Comparison of ENCODE assay signal across 18 cellular contexts in genomic region chr11:2169626-2170570, GRCh38. TPM values are rescaled to one million over a fixed set of nuclear protein-coding genes. Genes with fewer than 3 reads are reported as not detected.
DNase-seq lines count a peak whose midpoint lies in the region; ATAC-seq, FAIRE-seq and TF ChIP-seq lines count a peak whose summit lies in the region.
"Had no signal": no experiment of that assay in that cellular context is flagged by ENCODE, and none has a peak within 500 bp of the region (broad histone marks: within the 10 kb centered on the region; RNA-seq: fewer than 3 reads in every experiment).

No MANE protein-coding gene starts in this region.

- H4K20me1 ChIP-seq in HCT116 (ENCODE audit: insufficient read depth) (no peaks in the 10 kb centered on the region), K562 (replicated peaks; ENCODE audit: control insufficient read depth, insufficient read depth, low read length) (peaks cover 7% of the 10 kb centered on the region)

- BruUV-seq in HCT116 (replicated peaks; lab: Mats Ljungman, UMichigan) (no TSS peak), K562 (replicated peaks; lab: Mats Ljungman, UMichigan) (no TSS peak)

- DNase-seq in NCI-H82 (lab: John Stamatoyannopoulos, UW) (peak; percentile 22), NCI-H82 treated with DMSO at 0.1 percent for 48 hours (lab: John Stamatoyannopoulos, UW; ENCODE audit: unreplicated experiment) (no peak), HCT116 (ENCODE audit: low read depth, low spot score) (no peak), K562 (ENCODE audit: extremely low read depth in 1 of 4, low spot score in 3 of 4) (no peak), NOMO-1 (lab: John Stamatoyannopoulos, UW; ENCODE audit: unreplicated experiment in 2 of 2) (no peak), NCI-H1417 treated with DMSO at 0.1 percent for 48 hours (lab: John Stamatoyannopoulos, UW) (no peak), lower lobe of right lung (no peak)
- DNase-seq: 8988T; AML-193; CD4-positive, alpha-beta memory T cell; DND-41; GDM1; IMR-90; KG1 had no signal

- H3K27me3 ChIP-seq in HCT116 (ENCODE audit: insufficient read depth, low read length) (no peaks in the 10 kb centered on the region), K562 (ENCODE audit: control insufficient read depth in 2 of 2, insufficient read depth in 2 of 2, low read length in 2 of 2) (peaks cover 3 to 57% of the 10 kb centered on the region in 2 experiments; a peak in 4 of 5 replicates), lower lobe of right lung (ENCODE audit: low read depth) (peaks cover 51% of the 10 kb centered on the region)

- no peak for TF ChIP-seq CTCF in HCT116 (IDR thresholded peaks at IDR 0.05 in 2 of 3, conservative IDR thresholded peaks at IDR 0.05 in 1 of 3; ENCODE audit: borderline replicate concordance in 1 of 3, insufficient read depth in 1 of 3, low read depth in 2 of 3, low read length in 2 of 3)
- no peak for TF ChIP-seq CTCF in K562 (IDR thresholded peaks at IDR 0.05 in 2 of 3, conservative IDR thresholded peaks at IDR 0.05 in 1 of 3; ENCODE audit: insufficient read depth in 2 of 3, low read depth in 1 of 3, low read length in 3 of 3)
- no peak for TF ChIP-seq CTCF in lower lobe of right lung (IDR thresholded peaks at IDR 0.05)

- ATAC-seq in HCT116 (no peak), K562 (no peak), lower lobe of right lung (no peak)

- H3K4me3 ChIP-seq in HCT116 (replicated peaks in 1 of 2; ENCODE audit: low read depth in 1 of 2, low read length in 2 of 2) (no peak overlapping the region), K562 (no peak overlapping the region), lower lobe of right lung (no peak overlapping the region)

- 14% methylated on average over 35 of the region's 45 CpGs for WGBS in K562 (ENCODE audit: insufficient coverage, low coverage, missing lambda C conversion rate)

- in situ Hi-C loops in K562 (cut with MboI): no loop called here

- TF ChIP-seq POLR2A in HCT116 (IDR thresholded peaks at IDR 0.05; ENCODE audit: borderline replicate concordance, extremely low read depth, insufficient read depth, insufficient read length) (no peak), K562 (conservative IDR thresholded peaks at IDR 0.05) (no peak)

- CTCF ChIA-PET in HCT116 (lab: Charles Lee): interaction anchor here (1.0 to 1.6 kb wide), 4 partner anchors 9 to 251 kb away, joined by 3 to 5 read pairs (median 4); no protein-coding TSS in a partner anchor
- CTCF ChIA-PET in K562 (lab: Yijun Ruan, JAX; ENCODE audit: low intra/inter-chr PET ratio): no interaction called here

- peaks cover 2 to 21% of the 10 kb centered on the region in 2 experiments; a peak in 3 of 4 replicates for H3K4me1 ChIP-seq in HCT116 (ENCODE audit: control insufficient read depth in 1 of 2, insufficient read depth in 2 of 2, low read length in 2 of 2)
- peaks cover 0 to 52% of the 10 kb centered on the region in 2 experiments; a peak in 2 of 5 replicates for H3K4me1 ChIP-seq in K562 (replicated peaks in 1 of 2; ENCODE audit: control insufficient read depth in 2 of 2, insufficient read depth in 2 of 2, low read length in 2 of 2)
- H3K4me1 ChIP-seq in lower lobe of right lung: peaks cover 8% of the 10 kb centered on the region

- RAD21 ChIA-PET in HCT116 (lab: Charles Lee; ENCODE audit: low non-redundant PET in 1 of 2, low total read pairs in 2 of 2, uncharacterized antibody in 2 of 2, unreplicated experiment in 2 of 2): no interaction called here

- FAIRE-seq in K562 (lab: Jason Lieb, UNC): no peak
- FAIRE-seq: GM12892, GM19239, H54 had no signal

- H3K9me3 ChIP-seq in HCT116 (ENCODE audit: control insufficient read depth in 1 of 2, insufficient read depth in 1 of 2, low read depth in 1 of 2, low read length in 2 of 2) (no peaks in the 10 kb centered on the region), K562 (replicated peaks; ENCODE audit: control insufficient read depth, insufficient read depth, low read depth, low read length) (no peaks in the 10 kb centered on the region), lower lobe of right lung (no peaks in the 10 kb centered on the region)

- H3K36me3 ChIP-seq in HCT116 (ENCODE audit: control insufficient read depth in 1 of 2, insufficient read depth in 2 of 2, low read length in 2 of 2) (no peaks in the 10 kb centered on the region), K562 (ENCODE audit: control insufficient read depth, insufficient read depth, low read length) (no peaks in the 10 kb centered on the region), lower lobe of right lung (no peaks in the 10 kb centered on the region)

- H3K27ac ChIP-seq in HCT116 (ENCODE audit: low read depth, low read length): no peak overlapping the region
- H3K27ac ChIP-seq in K562 (ENCODE audit: extremely low read depth, low read depth, low read length): no peak overlapping the region
- no peak overlapping the region for H3K27ac ChIP-seq in lower lobe of right lung
- H3K27ac ChIP-seq: C4-2B had no signal

- H2AFZ ChIP-seq in HCT116 (ENCODE audit: low read depth, low read length, poor library complexity, severe bottlenecking) (no peak overlapping the region), K562 (ENCODE audit: low read depth, low read length) (no peak overlapping the region)

- no peaks in the 10 kb centered on the region for H3K9me1 ChIP-seq in K562 (ENCODE audit: control insufficient read depth, insufficient read depth, low read length)

- H3K79me2 ChIP-seq in HCT116 (ENCODE audit: insufficient read depth, low read length): no peaks in the 10 kb centered on the region
- no peaks in the 10 kb centered on the region for H3K79me2 ChIP-seq in K562 (ENCODE audit: control insufficient read depth, insufficient read depth, low read length)

- POLR2A ChIA-PET in HCT116 (lab: Charles Lee): no interaction called here
- POLR2A ChIA-PET in K562 (lab: Yijun Ruan, JAX): interaction anchor here (0.6 to 0.7 kb wide), 3 partner anchors 11 to 744 kb away, joined by 3 read pairs; no protein-coding TSS in a partner anchor

- H3K9ac ChIP-seq in HCT116 (ENCODE audit: low read length) (no peak overlapping the region), K562 (ENCODE audit: insufficient read depth in 1 of 2, low read depth in 2 of 2, low read length in 2 of 2) (no peak overlapping the region)

- peak overlapping the region; percentile 47; the same call in 1 of the 2 replicates for H3K4me2 ChIP-seq in HCT116 (ENCODE audit: low read length)
- no peak overlapping the region for H3K4me2 ChIP-seq in K562 (ENCODE audit: insufficient read depth, low read length)

- intact Hi-C loops in HCT116 (cut with micrococcal nuclease): no loop called here
- intact Hi-C loops in K562 (cut with micrococcal nuclease): no loop called here
- intact Hi-C loops in lower lobe of right lung (cut with DNase I): no loop called here

- no peaks in the 10 kb centered on the region for H3K9me2 ChIP-seq in HCT116 (ENCODE audit: insufficient read depth)

- TF ChIP-seq EP300 in K562 (IDR thresholded peaks at IDR 0.05; ENCODE audit: low read length): no peak

- TF ChIP-seq RAD21 in HCT116 (IDR thresholded peaks at IDR 0.05; ENCODE audit: low read depth) (no peak), K562 (CRISPR knock-in tag; conservative IDR thresholded peaks at IDR 0.05 in 1 of 2, IDR thresholded peaks at IDR 0.05 in 1 of 2) (no peak)

RNA-seq across cellular contexts. Expression of gene TH, which starts 1.7 kb away (rescaled TPM):
- not detected for total RNA-seq in HCT116 (2021; ENCODE audit: unreplicated experiment)
- 0.31 TPM in 1 of 2 replicates, not detected in the other for polyA plus RNA-seq in HCT116 (2012)
- total RNA-seq in K562 (2011; cell fraction: chromatin; rRNA removed; ENCODE audit: low replicate concordance): not detected in 2 replicates
- not detected in 2 replicates for total RNA-seq in K562 (2011; cell fraction: nucleolus; rRNA removed)
- not detected in 2 replicates for total RNA-seq in K562 (2011; cell fraction: nucleoplasm; rRNA removed)
- not detected in 2 replicates for total RNA-seq in K562 (2014; rRNA removed)
- total RNA-seq in K562 (2014; rRNA removed; fragmentation: Illumina TruSeq; extraction: Trizol): not detected in 2 replicates
- not detected in 2 replicates for total RNA-seq in K562 (2015; rRNA removed; fragmentation: Illumina TruSeq; extraction: Trizol)
- total RNA-seq in K562 (2021): not detected in 2 replicates
- not detected in 2 replicates for polyA plus RNA-seq in K562 (2011; rRNA removed)
- polyA plus RNA-seq in K562 (2011; cell fraction: cytosol; rRNA removed): 0.06 TPM in 1 of 2 replicates, not detected in the other
- polyA plus RNA-seq in K562 (2011; cell fraction: nucleus; rRNA removed): not detected in 2 replicates
- polyA plus RNA-seq in K562 (2012): not detected in 2 replicates
- not detected in 2 replicates for polyA plus RNA-seq in K562 (2014; fragmentation: Illumina TruSeq; extraction: Trizol)
- polyA plus RNA-seq in K562 (2014; fragmentation: Nextera tagmentation; extraction: Ambion mirVana): not detected
- polyA plus RNA-seq in K562 (2014; rRNA removed): not detected in 2 replicates
- polyA minus RNA-seq in K562 (2011; rRNA and poly(A)+ RNA removed): not detected in 2 replicates
- not detected in 2 replicates for polyA minus RNA-seq in K562 (2011; cell fraction: cytosol; rRNA and poly(A)+ RNA removed)
- not detected in 2 replicates for polyA minus RNA-seq in K562 (2011; cell fraction: nucleus; rRNA and poly(A)+ RNA removed)
- total RNA-seq in lower lobe of right lung: not detected
- total RNA-seq: CD4-positive, alpha-beta memory T cell; IMR-90 had no signal
- polyA plus RNA-seq: CD4-positive, alpha-beta memory T cell had no signal

RNA-seq across cellular contexts. Expression of gene INS, which starts 8.9 kb away (rescaled TPM):
- total RNA-seq in HCT116 (2021; ENCODE audit: unreplicated experiment) (0.44 TPM), K562 (2014; rRNA removed) (not detected in 2 replicates), K562 (2014; rRNA removed; fragmentation: Illumina TruSeq; extraction: Trizol) (not detected in 2 replicates), K562 (2015; rRNA removed; fragmentation: Illumina TruSeq; extraction: Trizol) (not detected in 2 replicates), K562 (2021) (not detected in 2 replicates), lower lobe of right lung (not detected)
- not detected in 2 replicates for polyA plus RNA-seq in HCT116 (2012)
- total RNA-seq in K562 (2011; cell fraction: chromatin; rRNA removed; ENCODE audit: low replicate concordance): not detected in 2 replicates
- not detected in 2 replicates for total RNA-seq in K562 (2011; cell fraction: nucleolus; rRNA removed)
- not detected in 2 replicates for total RNA-seq in K562 (2011; cell fraction: nucleoplasm; rRNA removed)
- polyA plus RNA-seq in K562 (2011; rRNA removed) (not detected in 2 replicates), K562 (2014; fragmentation: Illumina TruSeq; extraction: Trizol) (not detected in 2 replicates), K562 (2014; fragmentation: Nextera tagmentation; extraction: Ambion mirVana) (not detected), K562 (2014; rRNA removed) (not detected in 2 replicates)
- polyA plus RNA-seq in K562 (2011; cell fraction: cytosol; rRNA removed): not detected in 2 replicates
- polyA plus RNA-seq in K562 (2011; cell fraction: nucleus; rRNA removed): not detected in 2 replicates
- polyA plus RNA-seq in K562 (2012): not detected in 2 replicates
- polyA minus RNA-seq in K562 (2011; rRNA and poly(A)+ RNA removed): not detected in 2 replicates
- polyA minus RNA-seq in K562 (2011; cell fraction: cytosol; rRNA and poly(A)+ RNA removed): not detected in 2 replicates
- not detected in 2 replicates for polyA minus RNA-seq in K562 (2011; cell fraction: nucleus; rRNA and poly(A)+ RNA removed)
- total RNA-seq: CD4-positive, alpha-beta memory T cell; IMR-90 had no signal
- polyA plus RNA-seq: CD4-positive, alpha-beta memory T cell; IMR-90 had no signal

RNA-seq across cellular contexts. Expression of gene IGF2, which starts 30.7 kb away (rescaled TPM):
- total RNA-seq in HCT116 (2021; ENCODE audit: unreplicated experiment) (17.9 TPM), K562 (2014; rRNA removed) (not detected in 2 replicates), K562 (2014; rRNA removed; fragmentation: Illumina TruSeq; extraction: Trizol) (not detected in 2 replicates), K562 (2015; rRNA removed; fragmentation: Illumina TruSeq; extraction: Trizol) (not detected in 2 replicates), K562 (2021) (0.16 and 0.67 TPM in 2 replicates), lower lobe of right lung (33.9 TPM)
- 12.4 and 15.4 TPM in 2 replicates for polyA plus RNA-seq in HCT116 (2012)
- not detected in 2 replicates for total RNA-seq in K562 (2011; cell fraction: chromatin; rRNA removed; ENCODE audit: low replicate concordance)
- total RNA-seq in K562 (2011; cell fraction: nucleolus; rRNA removed): not detected in 2 replicates
- total RNA-seq in K562 (2011; cell fraction: nucleoplasm; rRNA removed): not detected in 2 replicates
- polyA plus RNA-seq in K562 (2011; rRNA removed) (not detected in 2 replicates), K562 (2014; fragmentation: Illumina TruSeq; extraction: Trizol) (not detected in 2 replicates), K562 (2014; fragmentation: Nextera tagmentation; extraction: Ambion mirVana) (not detected), K562 (2014; rRNA removed) (0.03 TPM in 1 of 2 replicates, not detected in the other)
- 0.01 TPM in 1 of 2 replicates, not detected in the other for polyA plus RNA-seq in K562 (2011; cell fraction: cytosol; rRNA removed)
- 0.03 TPM in 1 of 2 replicates, not detected in the other for polyA plus RNA-seq in K562 (2011; cell fraction: nucleus; rRNA removed)
- polyA plus RNA-seq in K562 (2012): 0.03 and 0.04 TPM in 2 replicates
- 0.07 and 0.18 TPM in 2 replicates for polyA minus RNA-seq in K562 (2011; rRNA and poly(A)+ RNA removed)
- 5.3 TPM in 1 of 2 replicates, not detected in the other for polyA minus RNA-seq in K562 (2011; cell fraction: cytosol; rRNA and poly(A)+ RNA removed)
- not detected in 2 replicates for polyA minus RNA-seq in K562 (2011; cell fraction: nucleus; rRNA and poly(A)+ RNA removed)
- total RNA-seq: CD4-positive, alpha-beta memory T cell had no signal
- polyA plus RNA-seq: CD4-positive, alpha-beta memory T cell had no signal

Comparison
In these comparisons a context has a peak if more than half of its experiments do, and no peak if none do; other contexts are left out.
1. RNA of gene IGF2, which starts 30.7 kb away (total RNA-seq): 33.9 TPM in lower lobe of right lung (single experiment) and 17.9 TPM in HCT116 (single experiment); 0.16 to 0.67 TPM in K562; every median in the first group is over 10 times any median in the second.